8 cellular contexts compared by ENCODE assay signal in genomic region chr6:148746363-148747144, GRCh38. TPM values are rescaled to one million over a fixed set of nuclear protein-coding genes. Genes with fewer than 3 reads are reported as not detected.
DNase-seq lines count a peak whose midpoint lies in the region; ATAC-seq and TF ChIP-seq lines count a peak whose summit lies in the region.

Gene UST, plus strand, starts transcription at chr6:148747030. Its CDS starts 401 bp downstream, at chr6:148747431.

- H3K4me1 ChIP-seq in esophagus (ENCODE audit: control insufficient read depth in 2 of 2, insufficient read depth in 2 of 2, low read length in 1 of 2), result peaks cover 4 to 6% of the 10 kb centered on the region in 2 donors
- peaks cover 3 to 4% of the 10 kb centered on the region in 2 donors for H3K4me1 ChIP-seq in mucosa of rectum (ENCODE audit: control insufficient read depth in 2 of 2, insufficient read depth in 2 of 2, low read length in 2 of 2)

- H3K9me3 ChIP-seq in esophagus (ENCODE audit: control insufficient read depth in 2 of 2, insufficient read depth in 1 of 2, low read depth in 1 of 2, low read length in 1 of 2) (no peaks in the 10 kb centered on the region), mucosa of rectum (ENCODE audit: control insufficient read depth in 2 of 2, low read length in 2 of 2) (no peaks in the 10 kb centered on the region)

- 0 to 2% methylated on average over 38 to 50 of the region's 50 CpGs for WGBS in esophagus, 2 donors

- ATAC-seq in HG02981 (IDR thresholded peaks at IDR 0.05; ENCODE audit: unreplicated experiment) (peak; percentile 27), HG03457 (IDR thresholded peaks at IDR 0.05; ENCODE audit: unreplicated experiment) (no peak)
- peak; percentile 66 for ATAC-seq in stimulated activated naive CD8-positive, alpha-beta T cell treated with anti-CD3 and anti-CD28 coated beads, Interleukin-15, Interleukin-2, amounts not matched to agents 100 U/mL and 50 U/mL, for 24 hours

- no peaks in the 10 kb centered on the region for H3K27me3 ChIP-seq in esophagus (ENCODE audit: control insufficient read depth in 1 of 2, insufficient read depth in 2 of 2, low read length in 2 of 2)
- H3K27me3 ChIP-seq in mucosa of rectum (ENCODE audit: control insufficient read depth in 2 of 2, insufficient read depth in 2 of 2, low read length in 2 of 2), result peaks cover 18 to 24% of the 10 kb centered on the region in 2 donors

- peak; percentile 45 for TF ChIP-seq CTCF in GM12865 (IDR thresholded peaks at IDR 0.05; ENCODE audit: insufficient read depth, low read depth, low read length, missing control alignments)

- DNase-seq in GM12865 (ENCODE audit: low read depth), result peak; percentile 58
- DNase-seq in NCI-H748 treated with DMSO at 0.1 percent for 48 hours (lab: John Stamatoyannopoulos, UW), result peak; percentile 53
- DNase-seq in activated T-cell treated with anti-CD3 and anti-CD28 coated beads for 4 hours, result peak; percentile 37
- DNase-seq in stimulated activated naive CD8-positive, alpha-beta T cell treated with anti-CD3 and anti-CD28 coated beads, Interleukin-15, Interleukin-2, amounts not matched to agents 100 U/mL and 50 U/mL, for 24 hours, result peak; percentile 59

- H3K27ac ChIP-seq in esophagus (ENCODE audit: low read depth in 2 of 2, low read length in 1 of 2) (peak within 1 kb of the TSS; percentile 68 to 70), mucosa of rectum (ENCODE audit: low read depth in 2 of 2, low read length in 2 of 2) (peak within 1 kb of the TSS; percentile 58 to 67)

- H3K9ac ChIP-seq in mucosa of rectum (ENCODE audit: low read depth in 1 of 2, low read length in 2 of 2), result peak within 1 kb of the TSS; percentile 60 to 62

- H3K36me3 ChIP-seq in esophagus (ENCODE audit: control insufficient read depth in 2 of 2, insufficient read depth in 2 of 2, low read length in 1 of 2), result no peaks in the 10 kb centered on the region
- no peaks in the 10 kb centered on the region for H3K36me3 ChIP-seq in mucosa of rectum (ENCODE audit: control insufficient read depth in 2 of 2, insufficient read depth in 2 of 2, low read length in 2 of 2)

- H3K4me3 ChIP-seq in GM12865 (ENCODE audit: low read depth, low read length), result peak within 1 kb of the TSS; percentile 75
- peak within 1 kb of the TSS; percentile 64 to 77 for H3K4me3 ChIP-seq in esophagus (ENCODE audit: low read depth in 1 of 2, low read length in 2 of 2)
- H3K4me3 ChIP-seq in mucosa of rectum (ENCODE audit: low read length in 2 of 2), result peak within 1 kb of the TSS; percentile 72 to 74

RNA-seq across cellular contexts. Expression of gene UST, which starts in this region (rescaled TPM):
- polyA plus RNA-seq in esophagus, result 1 to 10 TPM; 1.7 to 2.4 TPM
